ENCODE assay signal across 9 cellular contexts in genomic region chr20:58209652-58210397, GRCh38. TPM values are rescaled to one million over a fixed set of nuclear protein-coding genes. Genes with fewer than 3 reads are reported as not detected.
A peak's percentile ranks its signal among the peaks of the same experiment; 100 is the strongest.
DNase-seq lines count a peak whose midpoint lies in the region; ATAC-seq, FAIRE-seq and TF ChIP-seq lines count a peak whose summit lies in the region.
"Had no signal": no experiment of that assay in that cellular context is flagged by ENCODE, and none has a peak within 500 bp of the region (broad histone marks: within the 10 kb centered on the region; RNA-seq: fewer than 3 reads in every experiment).

No MANE protein-coding gene starts in this region.

- H3K4me2 ChIP-seq in HepG2 (ENCODE audit: low read depth, low read length), result no peak overlapping the region

- no TSS peak for BruUV-seq in HepG2 (replicated peaks; lab: Mats Ljungman, UMichigan)

- no peak overlapping the region for H2AFZ ChIP-seq in HepG2 (ENCODE audit: low read length)

- peak; percentile 76 for FAIRE-seq in HepG2 (lab: Jason Lieb, UNC)

- no peak overlapping the region for H3K9ac ChIP-seq in HepG2 (ENCODE audit: insufficient read depth, low read depth, low read length)

- intact Hi-C loops in HepG2 (cut with micrococcal nuclease; ENCODE audit: unreplicated experiment), result loop anchor here (1.0 to 5.0 kb wide), 3 partner anchors 556 to 698 kb away; no protein-coding TSS in a partner anchor

- no peaks in the 10 kb centered on the region for H3K9me3 ChIP-seq in HepG2 (ENCODE audit: low read length)

- WGBS in HepG2 (ENCODE audit: low lambda C conversion rate), result 7% methylated on average over 43 of the region's 46 CpGs

- H4K20me1 ChIP-seq in HepG2 (ENCODE audit: insufficient read depth, low read length), result no peaks in the 10 kb centered on the region; the same call in 1 of the 2 replicates

- H3K27ac ChIP-seq in HepG2 (ENCODE audit: extremely low read length, insufficient read depth, low read length), result no peak overlapping the region

- POLR2A ChIA-PET in HepG2 (lab: Yijun Ruan, JAX), result no interaction called here

- ATAC-seq in HG02884 (IDR thresholded peaks at IDR 0.05; ENCODE audit: unreplicated experiment), result peak; percentile 75
- ATAC-seq in HepG2, result peak; percentile 86
- no peak for ATAC-seq in HG02938 (IDR thresholded peaks at IDR 0.05; ENCODE audit: unreplicated experiment)

- no peaks in the 10 kb centered on the region for H3K36me3 ChIP-seq in HepG2 (replicated peaks in 1 of 2; ENCODE audit: control insufficient read depth in 1 of 2, insufficient read depth in 2 of 2, low read length in 2 of 2)

- DNase-seq in GM12865 (ENCODE audit: low read depth) (peak; percentile 84), NCI-H2227 treated with DMSO at 0.1 percent for 48 hours (lab: John Stamatoyannopoulos, UW) (peak; percentile 26), cerebellum (ENCODE audit: low spot score) (peak; percentile 80), HepG2 (ENCODE audit: low spot score) (peak; percentile 68)
- peak; percentile 83 to 89 for DNase-seq in activated CD4-positive, alpha-beta T cell treated with anti-CD3 and anti-CD28 coated beads for 4 hours
- DNase-seq in stimulated activated CD4-positive, alpha-beta T cell treated with anti-CD3 and anti-CD28 coated beads, Interleukin-4, amount 100 ng/mL, for 48 hours (ENCODE audit: low read depth in 2 of 2), result peak; percentile 80 to 91

- TF ChIP-seq POLR2A in HepG2 (IDR thresholded peaks at IDR 0.05; ENCODE audit: insufficient read depth in 1 of 2, low read depth in 2 of 2, low read length in 2 of 2), result no peak

- TF ChIP-seq EP300 in HepG2 (IDR thresholded peaks at IDR 0.05; ENCODE audit: low read depth in 2 of 2, low read length in 2 of 2) (peak in 1 of 2 experiments; percentile 76; a peak in 1 of 4 replicates), HepG2 (CRISPR knock-in tag; IDR thresholded peaks at IDR 0.05; ENCODE audit: borderline replicate concordance) (no peak)

- H3K4me3 ChIP-seq in GM12865 (ENCODE audit: low read depth, low read length) (no peak overlapping the region), HepG2 (replicated peaks in 1 of 3; ENCODE audit: insufficient read depth in 1 of 3, low read depth in 2 of 3, low read length in 3 of 3) (no peak overlapping the region)

- H3K4me1 ChIP-seq in HepG2 (ENCODE audit: insufficient read depth, low read length), result no peaks in the 10 kb centered on the region

- H3K27me3 ChIP-seq in HepG2 (ENCODE audit: control insufficient read depth in 1 of 2, insufficient read depth in 2 of 2, low read length in 2 of 2), result peaks cover 9 to 69% of the 10 kb centered on the region in 2 experiments; a peak in 4 of 5 replicates

- TF ChIP-seq RAD21 in HepG2 (CRISPR knock-in tag; IDR thresholded peaks at IDR 0.05), result peak; percentile 100

- CTCF ChIA-PET in HepG2 (lab: Yijun Ruan, JAX; ENCODE audit: low intra/inter-chr PET ratio, low total read pairs), result interaction anchor here (0.7 to 7.1 kb wide), 21 partner anchors 14 to 1286 kb away, joined by 3 to 222 read pairs (median 6); no protein-coding TSS in a partner anchor

- no peaks in the 10 kb centered on the region for H3K79me2 ChIP-seq in HepG2 (ENCODE audit: insufficient read depth, low read length)

- TF ChIP-seq CTCF in GM12865 (IDR thresholded peaks at IDR 0.05; ENCODE audit: insufficient read depth, low read depth, low read length, missing control alignments), result peak; percentile 100
- peak; percentile 100 for TF ChIP-seq CTCF in HepG2 (CRISPR knock-in tag; IDR thresholded peaks at IDR 0.05)

- in situ Hi-C loops in HepG2 (cut with HindIII; ENCODE audit: extremely low pct_ligation_motif_present, low pct_unique_long_range_greater_than_20kb), result loop anchor here (5.0 to 25.0 kb wide), 3 partner anchors 613 to 823 kb away; partner anchors contain the start of gene RBM38

TF ChIP-seq in HepG2, 621 proteins besides CTCF, POLR2A, EP300 and RAD21 (continues in another document):
- TF ChIP-seq ZNF501 (CRISPR knock-in tag; IDR thresholded peaks at IDR 0.05) (peak; percentile 71), LBX2 (CRISPR knock-in tag; IDR thresholded peaks at IDR 0.05; ENCODE audit: borderline replicate concordance) (0 out of 2 replicates have a peak, but pooled peaks have one; percentile 73), DRAP1 (CRISPR knock-in tag; IDR thresholded peaks at IDR 0.05) (peak; percentile 43; the same call in 1 of the 2 replicates), ZFP90 (CRISPR knock-in tag; IDR thresholded peaks at IDR 0.05; ENCODE audit: borderline replicate concordance) (0 out of 2 replicates have a peak, but pooled peaks have one; percentile 51), ZNF788 (CRISPR knock-in tag; IDR thresholded peaks at IDR 0.05; ENCODE audit: borderline replicate concordance) (peak; percentile 72; the same call in 1 of the 2 replicates), ZKSCAN1 (IDR thresholded peaks at IDR 0.05; ENCODE audit: low read length) (peak; percentile 49; the same call in 1 of the 2 replicates), CHCHD3 (CRISPR knock-in tag; IDR thresholded peaks at IDR 0.05) (peak; percentile 12; the same call in 1 of the 2 replicates), ZNF329 (CRISPR knock-in tag; IDR thresholded peaks at IDR 0.05; ENCODE audit: low read depth) (no peak), KAT7 (CRISPR knock-in tag; IDR thresholded peaks at IDR 0.05; ENCODE audit: borderline replicate concordance) (peak; percentile 51; the same call in 1 of the 2 replicates), ZBTB21 (CRISPR knock-in tag; IDR thresholded peaks at IDR 0.05) (no peak), JUND (CRISPR knock-in tag; IDR thresholded peaks at IDR 0.05) (peak; percentile 43; the same call in 1 of the 2 replicates), FOXC1 (CRISPR knock-in tag; IDR thresholded peaks at IDR 0.05; ENCODE audit: borderline replicate concordance) (peak; percentile 46; the same call in 1 of the 2 replicates), ZNF552 (CRISPR knock-in tag; IDR thresholded peaks at IDR 0.05; ENCODE audit: borderline replicate concordance) (peak; percentile 83; the same call in 1 of the 2 replicates), XRCC5 (optimal IDR thresholded peaks at IDR 0.05; ENCODE audit: low read length) (peak; percentile 100), PHF5A (CRISPR knock-in tag; IDR thresholded peaks at IDR 0.05; ENCODE audit: low read depth, unreplicated experiment) (peak; percentile 85), ZNF496 (CRISPR knock-in tag; IDR thresholded peaks at IDR 0.05; ENCODE audit: insufficient replicate concordance) (no peak), LCORL (IDR thresholded peaks at IDR 0.05) (no peak), LCORL (CRISPR knock-in tag; IDR thresholded peaks at IDR 0.05) (peak; percentile 64), ZFP82 (CRISPR knock-in tag; IDR thresholded peaks at IDR 0.05; ENCODE audit: borderline replicate concordance) (0 out of 2 replicates have a peak, but pooled peaks have one; percentile 29), CHD2 (IDR thresholded peaks at IDR 0.05; ENCODE audit: low read depth, low read length) (no peak), RNF2 (conservative IDR thresholded peaks at IDR 0.05; ENCODE audit: low read depth) (peak; percentile 85), BCL3 (CRISPR knock-in tag; IDR thresholded peaks at IDR 0.05) (no peak), ZNF441 (CRISPR knock-in tag; IDR thresholded peaks at IDR 0.05; ENCODE audit: borderline replicate concordance) (peak; percentile 80), ADNP (CRISPR knock-in tag; IDR thresholded peaks at IDR 0.05) (no peak)

RNA-seq across cellular contexts. Expression of gene ANKRD60, which starts 18.6 kb away (rescaled TPM):
- total RNA-seq in cerebellum (not detected), HepG2 (2016; rRNA removed; fragmentation: Illumina TruSeq; extraction: Trizol) (not detected in 2 replicates)
- not detected in 2 replicates for total RNA-seq in HepG2 (2016; cell fraction: cytosol; rRNA removed; fragmentation: Illumina TruSeq; extraction: Trizol; ENCODE audit: low read depth)
- not detected in 2 replicates for total RNA-seq in HepG2 (2016; cell fraction: insoluble cytoplasmic fraction; rRNA removed; fragmentation: Illumina TruSeq; extraction: Trizol)
- total RNA-seq in HepG2 (2016; cell fraction: membrane; rRNA removed; fragmentation: Illumina TruSeq; extraction: Trizol), result not detected in 2 replicates
- not detected in 2 replicates for total RNA-seq in HepG2 (2016; cell fraction: nucleus; rRNA removed; fragmentation: Illumina TruSeq; extraction: Trizol)
- not detected in 2 replicates for polyA plus RNA-seq in HepG2 (2011; rRNA removed)
- not detected in 2 replicates for polyA plus RNA-seq in HepG2 (2011; cell fraction: cytosol; rRNA removed)
- polyA plus RNA-seq in HepG2 (2011; cell fraction: nucleus; rRNA removed), result not detected in 2 replicates
- not detected in 2 replicates for polyA plus RNA-seq in HepG2 (2012)
- polyA plus RNA-seq in HepG2 (2016; cell fraction: cytosol; fragmentation: Illumina TruSeq; extraction: Trizol; ENCODE audit: low read depth), result not detected in 2 replicates
- polyA plus RNA-seq in HepG2 (2016; cell fraction: insoluble cytoplasmic fraction; fragmentation: Illumina TruSeq; extraction: Trizol; ENCODE audit: low read depth), result not detected in 2 replicates
- polyA plus RNA-seq in HepG2 (2016; cell fraction: membrane; fragmentation: Illumina TruSeq; extraction: Trizol; ENCODE audit: low read depth), result not detected in 2 replicates
- polyA plus RNA-seq in HepG2 (2016; cell fraction: nucleus; fragmentation: Illumina TruSeq; extraction: Trizol; ENCODE audit: insufficient read depth, low read depth), result not detected in 2 replicates
- not detected in 2 replicates for polyA minus RNA-seq in HepG2 (2011; rRNA and poly(A)+ RNA removed; ENCODE audit: low replicate concordance)
- not detected in 2 replicates for polyA minus RNA-seq in HepG2 (2011; cell fraction: cytosol; rRNA and poly(A)+ RNA removed)
- not detected in 2 replicates for polyA minus RNA-seq in HepG2 (2011; cell fraction: nucleus; rRNA and poly(A)+ RNA removed)
- total RNA-seq: subcutaneous adipose tissue had no signal

Comparison
In these comparisons a context has a peak if more than half of its experiments do, and no peak if none do; other contexts are left out.
1. DNase-seq: peak in every context shown above with its lines; median percentile 86 in activated CD4-positive, alpha-beta T cell treated with anti-CD3 and anti-CD28 coated beads for 4 hours; 86 in stimulated activated CD4-positive, alpha-beta T cell treated with anti-CD3 and anti-CD28 coated beads, Interleukin-4, amount 100 ng/mL, for 48 hours; 84 in GM12865; 80 in cerebellum; 68 in HepG2; 26 in NCI-H2227 treated with DMSO at 0.1 percent for 48 hours.